ENCODE assay signal across 1 cellular context in genomic region chr12:117209626-117210025, GRCh38.
A peak's percentile ranks its signal among the peaks of the same experiment; 100 is the strongest.
TF ChIP-seq lines count a peak whose summit lies in the region.

No MANE protein-coding gene starts in this region.

TF ChIP-seq in K562, 482 proteins besides CTCF, POLR2A, EP300 and RAD21:
- no peak for TF ChIP-seq CEBPB (tag; IDR thresholded peaks at IDR 0.05)
- TF ChIP-seq NFIC (IDR thresholded peaks at IDR 0.05), result peak; percentile 51
TF ChIP-seq in K562: peak in this region for 1.
